ENCODE assay signal across 1 cellular context in genomic region chr3:186612721-186613636, GRCh38.
TF ChIP-seq lines count a peak whose summit lies in the region.

AHSG (plus strand) TSS chr3:186613060; CDS start chr3:186613142, 82 bp downstream.

TF ChIP-seq in HepG2, 621 proteins besides CTCF, POLR2A, EP300 and RAD21 (continued from another document and continues in another):
- TF ChIP-seq, protein P1, sequence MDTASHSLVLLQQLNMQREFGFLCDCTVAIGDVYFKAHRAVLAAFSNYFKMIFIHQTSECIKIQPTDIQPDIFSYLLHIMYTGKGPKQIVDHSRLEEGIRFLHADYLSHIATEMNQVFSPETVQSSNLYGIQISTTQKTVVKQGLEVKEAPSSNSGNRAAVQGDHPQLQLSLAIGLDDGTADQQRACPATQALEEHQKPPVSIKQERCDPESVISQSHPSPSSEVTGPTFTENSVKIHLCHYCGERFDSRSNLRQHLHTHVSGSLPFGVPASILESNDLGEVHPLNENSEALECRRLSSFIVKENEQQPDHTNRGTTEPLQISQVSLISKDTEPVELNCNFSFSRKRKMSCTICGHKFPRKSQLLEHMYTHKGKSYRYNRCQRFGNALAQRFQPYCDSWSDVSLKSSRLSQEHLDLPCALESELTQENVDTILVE (CRISPR knock-in tag; IDR thresholded peaks at IDR 0.05) = no peak; the same call in none of the 2 replicates
- TF ChIP-seq ZNF383 (CRISPR knock-in tag; IDR thresholded peaks at IDR 0.05; ENCODE audit: borderline replicate concordance) (no peak), TBX3 (IDR thresholded peaks at IDR 0.05; ENCODE audit: borderline replicate concordance) (peak; percentile 32; the same call in 1 of the 2 replicates), THRA (CRISPR knock-in tag; IDR thresholded peaks at IDR 0.05; ENCODE audit: borderline replicate concordance) (peak; percentile 90), MAX (IDR thresholded peaks at IDR 0.05) (no peak), PLRG1 (conservative IDR thresholded peaks at IDR 0.05) (no peak), ZNF605 (CRISPR knock-in tag; IDR thresholded peaks at IDR 0.05) (peak; percentile 94), CREM (IDR thresholded peaks at IDR 0.05) (peak; percentile 96), CREM (CRISPR knock-in tag; IDR thresholded peaks at IDR 0.05) (no peak), NFAT5 (CRISPR knock-in tag; IDR thresholded peaks at IDR 0.05) (peak; percentile 50; the same call in 1 of the 2 replicates), KLF16 (CRISPR knock-in tag; IDR thresholded peaks at IDR 0.05) (peak in 1 of 2 experiments; percentile 78; a peak in 2 of 4 replicates), IRX3 (CRISPR knock-in tag; IDR thresholded peaks at IDR 0.05; ENCODE audit: borderline replicate concordance, low read depth) (peak; percentile 65), ZNF562 (CRISPR knock-in tag; IDR thresholded peaks at IDR 0.05; ENCODE audit: borderline replicate concordance) (no peak; the same call in 1 of the 2 replicates), CBX5 (CRISPR knock-in tag; IDR thresholded peaks at IDR 0.05; ENCODE audit: borderline replicate concordance) (peak; percentile 69; the same call in 1 of the 2 replicates), MED1 (CRISPR knock-in tag; IDR thresholded peaks at IDR 0.05) (peak; percentile 99), SNAPC4 (CRISPR knock-in tag; IDR thresholded peaks at IDR 0.05) (peak; percentile 62; the same call in 1 of the 2 replicates), HNRNPUL1 (IDR thresholded peaks at IDR 0.05; ENCODE audit: low read depth, low read length) (no peak), NFE2L2 (IDR thresholded peaks at IDR 0.05; ENCODE audit: low read length) (no peak), KDM5B (CRISPR knock-in tag; IDR thresholded peaks at IDR 0.05; ENCODE audit: borderline replicate concordance) (peak; percentile 82), ZNF550 (CRISPR knock-in tag; IDR thresholded peaks at IDR 0.05; ENCODE audit: borderline replicate concordance) (no peak), ZFYVE20 (CRISPR knock-in tag; IDR thresholded peaks at IDR 0.05; ENCODE audit: borderline replicate concordance, low read depth) (no peak), TARDBP (CRISPR knock-in tag; IDR thresholded peaks at IDR 0.05) (peak; percentile 94), ZNF296 (CRISPR knock-in tag; conservative IDR thresholded peaks at IDR 0.05) (no peak), ZNF276 (CRISPR knock-in tag; IDR thresholded peaks at IDR 0.05; ENCODE audit: low read depth) (peak; percentile 87), ZNF780A (CRISPR knock-in tag; IDR thresholded peaks at IDR 0.05) (no peak; the same call in 1 of the 2 replicates)
- TF ChIP-seq, protein P2, sequence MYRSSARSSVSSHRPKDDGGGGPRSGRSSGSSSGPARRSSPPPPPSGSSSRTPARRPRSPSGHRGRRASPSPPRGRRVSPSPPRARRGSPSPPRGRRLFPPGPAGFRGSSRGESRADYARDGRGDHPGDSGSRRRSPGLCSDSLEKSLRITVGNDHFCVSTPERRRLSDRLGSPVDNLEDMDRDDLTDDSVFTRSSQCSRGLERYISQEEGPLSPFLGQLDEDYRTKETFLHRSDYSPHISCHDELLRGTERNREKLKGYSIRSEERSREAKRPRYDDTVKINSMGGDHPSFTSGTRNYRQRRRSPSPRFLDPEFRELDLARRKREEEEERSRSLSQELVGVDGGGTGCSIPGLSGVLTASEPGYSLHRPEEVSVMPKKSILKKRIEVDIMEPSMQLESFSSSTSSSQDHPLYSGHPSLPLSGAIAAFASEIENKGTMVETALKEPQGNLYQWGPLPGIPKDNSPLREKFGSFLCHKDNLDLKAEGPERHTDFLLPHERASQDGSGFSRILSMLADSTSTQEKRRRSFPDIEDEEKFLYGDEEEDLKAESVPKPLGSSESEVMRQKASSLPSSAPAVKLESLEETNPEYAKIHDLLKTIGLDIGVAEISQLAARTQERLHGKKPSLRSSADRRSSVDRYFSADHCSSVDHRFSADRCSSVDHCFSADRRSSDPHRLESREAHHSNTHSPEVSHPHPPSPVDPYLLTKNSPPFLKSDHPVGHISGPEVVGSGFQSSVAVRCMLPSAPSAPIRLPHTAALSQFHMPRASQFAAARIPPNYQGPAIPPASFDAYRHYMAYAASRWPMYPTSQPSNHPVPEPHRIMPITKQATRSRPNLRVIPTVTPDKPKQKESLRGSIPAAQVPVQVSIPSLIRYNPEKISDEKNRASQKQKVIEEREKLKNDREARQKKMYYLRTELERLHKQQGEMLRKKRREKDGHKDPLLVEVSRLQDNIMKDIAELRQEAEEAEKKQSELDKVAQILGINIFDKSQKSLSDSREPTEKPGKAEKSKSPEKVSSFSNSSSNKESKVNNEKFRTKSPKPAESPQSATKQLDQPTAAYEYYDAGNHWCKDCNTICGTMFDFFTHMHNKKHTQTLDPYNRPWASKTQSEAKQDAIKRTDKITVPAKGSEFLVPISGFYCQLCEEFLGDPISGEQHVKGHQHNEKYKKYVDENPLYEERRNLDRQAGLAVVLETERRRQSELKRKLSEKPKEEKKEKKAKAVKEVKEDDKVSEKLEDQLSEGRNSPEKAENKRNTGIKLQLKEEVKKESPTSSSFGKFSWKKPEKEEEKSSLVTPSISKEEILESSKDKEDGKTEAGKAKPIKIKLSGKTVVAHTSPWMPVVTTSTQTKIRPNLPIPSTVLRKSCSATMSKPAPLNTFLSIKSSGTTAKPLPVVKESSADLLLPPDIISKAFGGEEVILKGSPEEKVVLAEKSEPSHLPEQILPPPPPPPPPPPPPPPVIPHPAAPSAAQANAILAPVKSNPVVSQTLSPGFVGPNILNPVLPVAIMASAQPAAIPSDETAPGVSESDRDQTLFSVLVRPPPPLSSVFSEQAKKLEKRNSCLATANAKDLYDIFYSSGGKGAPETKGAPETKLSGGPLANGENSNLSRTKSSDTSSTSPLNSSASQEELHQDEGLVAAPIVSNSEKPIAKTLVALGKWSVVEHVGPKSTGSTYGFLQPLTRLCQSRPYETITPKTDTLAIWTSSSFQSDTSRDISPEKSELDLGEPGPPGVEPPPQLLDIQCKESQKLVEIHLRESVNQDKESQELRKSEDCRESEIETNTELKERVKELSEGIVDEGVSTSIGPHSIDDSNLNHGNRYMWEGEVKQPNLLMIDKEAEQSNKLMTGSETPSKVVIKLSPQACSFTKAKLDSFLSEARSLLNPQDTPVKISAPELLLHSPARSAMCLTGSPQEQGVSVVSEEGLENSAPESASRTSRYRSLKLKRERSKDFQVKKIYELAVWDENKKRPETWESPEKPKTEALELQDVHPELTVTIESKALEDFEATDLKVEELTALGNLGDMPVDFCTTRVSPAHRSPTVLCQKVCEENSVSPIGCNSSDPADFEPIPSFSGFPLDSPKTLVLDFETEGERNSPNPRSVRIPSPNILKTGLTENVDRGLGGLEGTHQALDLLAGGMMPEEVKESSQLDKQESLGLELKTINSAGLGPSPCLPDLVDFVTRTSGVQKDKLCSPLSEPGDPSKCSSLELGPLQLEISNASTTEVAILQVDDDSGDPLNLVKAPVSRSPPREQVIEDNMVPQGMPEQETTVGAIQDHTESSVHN (CRISPR knock-in tag; IDR thresholded peaks at IDR 0.05) = peak; percentile 80
- TF ChIP-seq, protein P3, sequence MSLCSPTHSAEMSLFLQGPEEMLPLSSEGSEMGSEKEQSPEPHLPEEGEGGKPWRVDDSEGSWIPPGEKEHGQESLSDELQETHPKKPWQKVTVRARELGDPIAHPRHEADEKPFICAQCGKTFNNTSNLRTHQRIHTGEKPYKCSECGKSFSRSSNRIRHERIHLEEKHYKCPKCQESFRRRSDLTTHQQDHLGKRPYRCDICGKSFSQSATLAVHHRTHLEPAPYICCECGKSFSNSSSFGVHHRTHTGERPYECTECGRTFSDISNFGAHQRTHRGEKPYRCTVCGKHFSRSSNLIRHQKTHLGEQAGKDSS (CRISPR knock-in tag; IDR thresholded peaks at IDR 0.05; ENCODE audit: borderline replicate concordance, low read depth) = peak; percentile 79; the same call in 1 of the 2 replicates
- TF ChIP-seq, protein P4, sequence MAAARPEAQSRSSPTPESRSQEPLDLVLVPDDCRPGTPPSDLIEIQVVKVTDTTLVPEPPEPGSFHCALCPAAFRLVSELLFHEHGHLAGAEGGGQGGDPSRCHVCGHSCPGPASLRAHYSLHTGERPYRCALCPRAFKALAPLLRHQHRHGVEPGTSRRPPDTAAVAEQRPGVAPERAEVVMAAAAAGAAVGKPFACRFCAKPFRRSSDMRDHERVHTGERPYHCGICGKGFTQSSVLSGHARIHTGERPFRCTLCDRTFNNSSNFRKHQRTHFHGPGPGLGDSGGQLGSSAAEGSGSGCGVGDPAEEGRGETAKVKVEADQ (CRISPR knock-in tag; IDR thresholded peaks at IDR 0.05; ENCODE audit: borderline replicate concordance) = no peak; the same call in 1 of the 2 replicates
